In genomic region chr10:27099916-27100799, GRCh38 we compare ENCODE assay signal across 8 cellular contexts. TPM values are rescaled to one million over a fixed set of nuclear protein-coding genes. Genes with fewer than 3 reads are reported as not detected.
DNase-seq lines count a peak whose midpoint lies in the region; ATAC-seq and TF ChIP-seq lines count a peak whose summit lies in the region.

Gene ANKRD26 (minus strand): TSS chr10:27100494. CDS start chr10:27100326, 168 bp downstream.

- DNase-seq in DMS153 (lab: John Stamatoyannopoulos, UW) = peak; percentile 84
- peak; percentile 99 for DNase-seq in OCI-M1 (lab: John Stamatoyannopoulos, UW)
- peak; percentile 96 for DNase-seq in activated T-cell treated with anti-CD3 and anti-CD28 coated beads, Interleukin-2, amount 50 U/mL, for 1 hour
- DNase-seq in erythroblast (lab: John Stamatoyannopoulos, UW) = peak; percentile 95 to 97
- peak; percentile 99 for DNase-seq in mucosa of gallbladder (ENCODE audit: low spot score)
- DNase-seq in stimulated activated CD8-positive, alpha-beta memory T cell treated with anti-CD3 and anti-CD28 coated beads, Interleukin-4, amount 100 ng/mL, for 24 hours (ENCODE audit: low read depth) = peak; percentile 96

- H3K4me3 Mint-ChIP-seq in IgD-negative memory B cell = peak within 1 kb of the TSS; percentile 91 to 98 (median 96)

- H3K27me3 Mint-ChIP-seq in IgD-negative memory B cell = peaks cover 2% of the 10 kb centered on the region

- peaks cover 2% of the 10 kb centered on the region for H3K36me3 Mint-ChIP-seq in IgD-negative memory B cell

- peak within 1 kb of the TSS; percentile 92 to 99 (median 96) for H3K27ac Mint-ChIP-seq in IgD-negative memory B cell

- peak; percentile 67 for TF ChIP-seq POLR2A in erythroblast (IDR thresholded peaks at IDR 0.05; ENCODE audit: low read length)

- H3K4me1 Mint-ChIP-seq in IgD-negative memory B cell = peaks cover 7 to 11% (median 10%) of the 10 kb centered on the region in 3 donors

- peak; percentile 80 for ATAC-seq in GM21529 (IDR thresholded peaks at IDR 0.05; ENCODE audit: unreplicated experiment)

- H3K9me3 Mint-ChIP-seq in IgD-negative memory B cell = no peaks in the 10 kb centered on the region

RNA-seq across cellular contexts. Expression of gene ANKRD26, which starts in this region (rescaled TPM):
- polyA plus RNA-seq in IgD-negative memory B cell = 1.5 TPM
- 7.7 TPM for total RNA-seq in mucosa of gallbladder

Comparison
In these comparisons a context has a peak if more than half of its experiments do, and no peak if none do; other contexts are left out.
1. Peak in every context shown above with its lines: DNase-seq and ATAC-seq.